In the genomic region with DNA sequence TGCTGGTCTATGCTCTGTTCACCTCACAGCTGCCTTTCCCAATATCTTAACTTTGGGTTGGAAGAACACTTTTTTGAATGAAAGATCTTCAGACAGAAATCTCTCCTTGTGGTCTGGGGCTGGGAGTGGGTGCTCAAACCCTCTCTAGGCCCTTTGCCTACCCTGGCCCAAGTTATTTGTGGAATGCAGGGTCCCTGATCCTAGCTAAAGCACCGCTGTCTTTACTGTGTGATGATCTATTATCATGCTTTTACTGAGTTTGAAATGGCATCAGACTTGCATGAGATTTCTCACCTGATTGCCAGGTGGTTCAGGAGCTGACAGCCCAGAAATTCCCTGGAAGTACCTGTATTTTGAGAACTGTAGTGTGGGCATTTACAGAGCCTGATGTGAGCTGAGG, we compare ENCODE assay signal across 21 cellular contexts.
"Had no signal": no experiment of that assay in that cellular context is flagged by ENCODE, and none has a peak within 500 bp of the region (broad histone marks: within the 10 kb centered on the region; RNA-seq: fewer than 3 reads in every experiment).

No MANE protein-coding gene starts in this region.

- H3K4me3 ChIP-seq: MG63, SJCRH30 had no signal

- H3K4me1 ChIP-seq: SJCRH30 had no signal

- ATAC-seq: Panc1, PC-3, Right ventricle myocardium inferior, SK-N-SH treated with all-trans-retinoic acid at 6 μM for 48 hours had no signal

- DNase-seq: Karpas-422; MG63; NCI-H1092; NCI-H1105 treated with DMSO at 0.1 percent for 48 hours; NCI-H1417 treated with DMSO at 0.1 percent for 48 hours; NCI-H146; NCI-H1694 treated with DMSO at 0.1 percent for 48 hours; NCI-H1930; NCI-H2081; NCI-H2107; NCI-H2227 treated with DMSO at 0.1 percent for 48 hours; NCI-H524; NCI-H526 treated with DMSO at 0.1 percent for 48 hours; NCI-H748 treated with DMSO at 0.1 percent for 48 hours; NK-92 treated with Interleukin-12 subunit alpha and Interleukin-12 subunit beta, amount 100 ng/mL, for 24 hours; PC-3; SHP77 treated with DMSO at 0.1 percent for 48 hours; SJCRH30 had no signal

- H3K36me3 ChIP-seq: MG63, SJCRH30 had no signal

- H3K9me3 ChIP-seq: MG63, SJCRH30 had no signal

- H3K27ac ChIP-seq: SJCRH30 had no signal
